ENCODE assay signal across 25 cellular contexts in the genomic region with DNA sequence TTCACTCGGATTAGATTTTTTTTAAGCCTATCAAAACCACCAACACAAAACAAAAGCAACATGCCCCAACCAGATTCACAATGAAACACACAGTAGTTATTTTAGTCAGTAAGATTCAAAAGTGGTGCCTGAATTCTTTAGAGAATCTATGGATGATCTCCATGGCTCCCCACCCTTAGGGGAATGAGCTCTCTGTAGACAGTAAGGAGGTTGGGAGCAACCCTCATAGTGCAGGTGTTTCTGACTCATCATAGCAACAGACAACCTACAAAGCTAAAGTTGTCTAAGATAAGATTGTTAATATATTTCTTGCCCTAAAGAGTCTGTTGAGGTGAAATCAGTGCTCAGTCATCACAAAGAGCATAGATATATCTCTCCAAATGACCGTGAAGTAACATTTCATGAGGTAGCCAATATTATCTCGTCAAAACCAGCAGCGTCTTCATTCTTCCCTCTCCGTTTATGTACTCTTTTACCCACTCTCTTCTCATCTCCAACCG.
"Had no signal": no experiment of that assay in that cellular context is flagged by ENCODE, and none has a peak within 500 bp of the region (broad histone marks: within the 10 kb centered on the region; RNA-seq: fewer than 3 reads in every experiment).

No MANE protein-coding gene starts in this region.

- H3K36me3 Mint-ChIP-seq: memory B cell; natural killer cell; stimulated activated naive B cell treated with anti-CD40 and anti-IgM and Interleukin-4, amounts not matched to agents 10 μg/mL and 1 μg/mL and 100 μg/mL, for 72 hours had no signal

- H3K27me3 Mint-ChIP-seq: dendritic cell treated with granulocyte-macrophage colony-stimulating factor and Interleukin-4, amounts not matched to agents 40 ng/mL and 50 ng/mL, for 4 days; memory B cell; stimulated activated naive CD8-positive, alpha-beta T cell treated with anti-CD3 and anti-CD28 coated beads, Interleukin-15, amount 100 ng/mL, for 72 hours had no signal

- ATAC-seq: esophagus mucosa; gastroesophageal sphincter; heart left ventricle; left ventricle myocardium superior; lower lobe of right lung; natural killer cell; pancreas; right lobe of liver; stimulated activated naive B cell treated with anti-CD40 and anti-IgM and Interleukin-4, amounts not matched to agents 10 μg/mL and 1 μg/mL and 100 μg/mL, for 72 hours; stimulated activated naive CD8-positive, alpha-beta T cell treated with anti-CD3 and anti-CD28 coated beads, Interleukin-15, amount 100 ng/mL, for 72 hours had no signal

- H3K4me1 Mint-ChIP-seq: endodermal cell; memory B cell; natural killer cell; stimulated activated naive B cell treated with anti-CD40 and anti-IgM and Interleukin-4, amounts not matched to agents 10 μg/mL and 1 μg/mL and 100 μg/mL, for 72 hours; stimulated activated naive CD8-positive, alpha-beta T cell treated with anti-CD3 and anti-CD28 coated beads, Interleukin-15, amount 100 ng/mL, for 72 hours had no signal

- H3K27me3 ChIP-seq: colonic mucosa, gastroesophageal sphincter, heart left ventricle, neutrophil, pancreas, right lobe of liver, suprapubic skin, transverse colon had no signal

- H3K4me3 Mint-ChIP-seq: dendritic cell treated with granulocyte-macrophage colony-stimulating factor and Interleukin-4, amounts not matched to agents 40 ng/mL and 50 ng/mL, for 4 days; endodermal cell; memory B cell; natural killer cell; stimulated activated naive B cell treated with anti-CD40 and anti-IgM and Interleukin-4, amounts not matched to agents 10 μg/mL and 1 μg/mL and 100 μg/mL, for 72 hours; stimulated activated naive CD8-positive, alpha-beta T cell treated with anti-CD3 and anti-CD28 coated beads, Interleukin-15, amount 100 ng/mL, for 72 hours had no signal

- H3K9me3 ChIP-seq: colonic mucosa, gastroesophageal sphincter, heart left ventricle, lower lobe of right lung, neutrophil, pancreas, right lobe of liver, suprapubic skin, transverse colon had no signal

- H3K9me3 Mint-ChIP-seq: dendritic cell treated with granulocyte-macrophage colony-stimulating factor and Interleukin-4, amounts not matched to agents 40 ng/mL and 50 ng/mL, for 4 days; endodermal cell; memory B cell; natural killer cell; stimulated activated naive B cell treated with anti-CD40 and anti-IgM and Interleukin-4, amounts not matched to agents 10 μg/mL and 1 μg/mL and 100 μg/mL, for 72 hours; stimulated activated naive CD8-positive, alpha-beta T cell treated with anti-CD3 and anti-CD28 coated beads, Interleukin-15, amount 100 ng/mL, for 72 hours had no signal

- H3K27ac Mint-ChIP-seq: dendritic cell treated with granulocyte-macrophage colony-stimulating factor and Interleukin-4, amounts not matched to agents 40 ng/mL and 50 ng/mL, for 4 days; endodermal cell; memory B cell; natural killer cell; stimulated activated naive B cell treated with anti-CD40 and anti-IgM and Interleukin-4, amounts not matched to agents 10 μg/mL and 1 μg/mL and 100 μg/mL, for 72 hours; stimulated activated naive CD8-positive, alpha-beta T cell treated with anti-CD3 and anti-CD28 coated beads, Interleukin-15, amount 100 ng/mL, for 72 hours had no signal

- H3K4me1 ChIP-seq: colonic mucosa, gastroesophageal sphincter, lower lobe of right lung, pancreas, right lobe of liver, suprapubic skin, transverse colon had no signal

- H3K4me3 ChIP-seq: colonic mucosa, gastroesophageal sphincter, heart left ventricle, lower lobe of right lung, pancreas, right lobe of liver, suprapubic skin, transverse colon had no signal

- H3K36me3 ChIP-seq: colonic mucosa, gastroesophageal sphincter, heart left ventricle, lower lobe of right lung, neutrophil, pancreas, right lobe of liver, suprapubic skin, transverse colon had no signal

- DNase-seq: colonic mucosa; effector CD8-positive, alpha-beta T cell; endodermal cell; foreskin fibroblast; heart left ventricle; hippocampal formation; kidney glomerular epithelial cell; left ventricle myocardium superior; lower lobe of right lung; natural killer cell; pancreas; right lobe of liver; small intestine; stimulated activated CD4-positive, alpha-beta T cell treated with anti-CD3 and anti-CD28 coated beads, Interleukin-15, amount 100 ng/mL, for 24 hours; stimulated activated CD4-positive, alpha-beta T cell treated with anti-CD3 and anti-CD28 coated beads, Interleukin-2, amount 100 ng/mL, for 48 hours; stimulated activated naive B cell treated with anti-CD40 and anti-IgM and Interleukin-4, amounts not matched to agents 10 μg/mL and 1 μg/mL and 100 μg/mL, for 72 hours; stimulated activated naive CD8-positive, alpha-beta T cell treated with anti-CD3 and anti-CD28 coated beads, Interleukin-15, amount 100 ng/mL, for 72 hours; transverse colon had no signal

- H3K27ac ChIP-seq: colonic mucosa, epithelial cell of prostate, gastroesophageal sphincter, heart left ventricle, lower lobe of right lung, neutrophil, pancreas, right lobe of liver, suprapubic skin, transverse colon had no signal
